In the genomic region with DNA sequence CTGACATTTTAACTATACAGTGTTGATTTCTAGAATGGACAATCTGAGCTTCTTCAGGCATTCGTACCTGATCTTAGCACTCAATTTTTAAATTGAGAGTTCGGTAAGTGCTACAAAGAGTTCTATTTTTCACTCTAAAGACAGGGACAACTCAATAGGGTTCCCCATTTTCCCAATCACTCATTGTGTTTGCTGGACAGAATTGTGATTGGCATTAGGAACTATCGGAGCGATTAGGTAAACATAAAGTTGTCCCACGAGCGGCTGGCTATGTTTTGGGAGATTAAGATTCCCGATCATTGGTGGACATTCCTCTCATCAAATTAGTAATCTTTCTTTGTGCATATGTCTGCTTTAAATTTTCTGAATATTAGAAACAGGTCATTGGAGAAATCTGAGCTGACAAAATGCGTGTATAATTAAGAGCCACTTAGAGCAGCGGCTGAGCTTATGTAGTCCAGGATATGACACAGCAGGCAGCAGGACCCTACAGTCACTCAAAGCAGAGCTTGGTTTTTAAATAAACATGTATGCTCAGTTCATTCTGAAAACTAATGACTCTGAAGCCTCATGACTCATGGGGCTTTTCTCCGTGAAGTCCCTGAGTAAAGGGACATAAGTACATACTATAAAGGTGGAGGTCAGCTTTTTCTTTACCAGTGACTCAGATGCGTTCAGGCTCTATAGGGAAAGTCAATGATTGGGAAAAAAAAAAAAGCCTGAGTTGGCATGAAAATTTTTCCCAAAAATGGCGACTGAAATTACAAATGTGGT, we compare ENCODE assay signal across 9 cellular contexts.
A peak's percentile ranks its signal among the peaks of the same experiment; 100 is the strongest.
DNase-seq lines count a peak whose midpoint lies in the region; ATAC-seq, FAIRE-seq and TF ChIP-seq lines count a peak whose summit lies in the region.
"Had no signal": no experiment of that assay in that cellular context is flagged by ENCODE, and none has a peak within 500 bp of the region (broad histone marks: within the 10 kb centered on the region; RNA-seq: fewer than 3 reads in every experiment).

No MANE protein-coding gene starts in this region.

- H2AFZ ChIP-seq in endothelial cell of umbilical vein (ENCODE audit: low read depth, low read length), result no peak overlapping the region

- no peak overlapping the region for H3K9ac ChIP-seq in endothelial cell of umbilical vein (replicated peaks; ENCODE audit: extremely low read depth, insufficient read depth, low read length)
- H3K9ac ChIP-seq in colonic mucosa (ENCODE audit: low read depth in 2 of 2, low read length in 2 of 2), result no peak overlapping the region

- DNase-seq in HEK293T (ENCODE audit: extremely low spot score) (peak; percentile 6), NCI-H1092 treated with DMSO at 0.1 percent for 48 hours (lab: John Stamatoyannopoulos, UW) (peak; percentile 74), endothelial cell of umbilical vein (ENCODE audit: low read depth, low spot score) (peak; percentile 42), cortex of kidney (lab: John Stamatoyannopoulos, UW) (no peak), NCI-H187 (lab: John Stamatoyannopoulos, UW) (no peak), colonic mucosa (no peak)

- FAIRE-seq in endothelial cell of umbilical vein (lab: Jason Lieb, UNC), result peak; percentile 72
- FAIRE-seq: H1 had no signal

- intact Hi-C loops in endothelial cell of umbilical vein (cut with micrococcal nuclease) (no loop called here), colonic mucosa (cut with DNase I) (no loop called here)

- H3K4me3 ChIP-seq in endothelial cell of umbilical vein (replicated peaks in 1 of 3; ENCODE audit: insufficient read depth in 1 of 3, low read depth in 1 of 3, low read length in 3 of 3), result no peak overlapping the region
- H3K4me3 ChIP-seq in gastroesophageal sphincter, result no peak overlapping the region
- no peak overlapping the region for H3K4me3 ChIP-seq in colonic mucosa

- H3K27me3 ChIP-seq in endothelial cell of umbilical vein (ENCODE audit: control insufficient read depth in 2 of 2, insufficient read depth in 2 of 2, low read length in 2 of 2) (no peaks in the 10 kb centered on the region), gastroesophageal sphincter (no peaks in the 10 kb centered on the region), colonic mucosa (no peaks in the 10 kb centered on the region)

- POLR2A ChIA-PET in HEK293T (lab: Yijun Ruan, JAX) (no interaction called here), endothelial cell of umbilical vein (lab: Charles Lee) (no interaction called here)

- ATAC-seq in GM18499 (IDR thresholded peaks at IDR 0.05; ENCODE audit: insufficient read depth, unreplicated experiment) (peak; percentile 93), gastroesophageal sphincter (no peak)

- 65 to 71% methylated on average over 11 to 12 of the region's 12 CpGs for WGBS in gastroesophageal sphincter (ENCODE audit: low coverage in 1 of 2), 2 donors

- H3K27ac ChIP-seq in endothelial cell of umbilical vein (ENCODE audit: insufficient read depth, low read depth, low read length), result peak overlapping the region; percentile 7
- H3K27ac ChIP-seq in gastroesophageal sphincter, result no peak overlapping the region
- H3K27ac ChIP-seq in colonic mucosa, result no peak overlapping the region

- TF ChIP-seq EP300 in gastroesophageal sphincter (IDR thresholded peaks at IDR 0.05), result no peak

- no TSS peak for BruUV-seq in endothelial cell of umbilical vein (replicated peaks; lab: Mats Ljungman, UMichigan)

- H3K9me1 ChIP-seq in endothelial cell of umbilical vein (replicated peaks; ENCODE audit: control insufficient read depth, extremely low read depth, insufficient read depth, low read length), result no peaks in the 10 kb centered on the region

- H3K36me3 ChIP-seq in endothelial cell of umbilical vein (ENCODE audit: control insufficient read depth in 2 of 2, extremely low read depth in 1 of 2, insufficient read depth in 2 of 2, low read length in 2 of 2), result no peaks in the 10 kb centered on the region
- no peaks in the 10 kb centered on the region for H3K36me3 ChIP-seq in gastroesophageal sphincter
- no peaks in the 10 kb centered on the region for H3K36me3 ChIP-seq in colonic mucosa

- no peak overlapping the region for H3K4me2 ChIP-seq in endothelial cell of umbilical vein (ENCODE audit: insufficient read depth, low read length)

- CTCF ChIA-PET in HEK293T (lab: Yijun Ruan, JAX), result no interaction called here
- CTCF ChIA-PET in endothelial cell of umbilical vein (lab: Charles Lee), result interaction anchor here (1.1 kb wide), 1 partner anchor 32 kb away, joined by 3 read pairs; no protein-coding TSS in a partner anchor

- dilution Hi-C loops in endothelial cell of umbilical vein (cut with MboI; ENCODE audit: extremely low pct_ligation_motif_present, low sequenced_read_pairs), result no loop called here

- no peaks in the 10 kb centered on the region for H3K9me3 ChIP-seq in endothelial cell of umbilical vein (replicated peaks; ENCODE audit: control insufficient read depth, insufficient read depth, low read length)
- H3K9me3 ChIP-seq in gastroesophageal sphincter, result no peaks in the 10 kb centered on the region
- H3K9me3 ChIP-seq in colonic mucosa, result no peaks in the 10 kb centered on the region

- peaks cover 3% of the 10 kb centered on the region for H3K4me1 ChIP-seq in endothelial cell of umbilical vein (ENCODE audit: control insufficient read depth, extremely low read depth, insufficient read depth, low read length)
- H3K4me1 ChIP-seq in gastroesophageal sphincter, result no peaks in the 10 kb centered on the region
- no peaks in the 10 kb centered on the region for H3K4me1 ChIP-seq in colonic mucosa

- no peaks in the 10 kb centered on the region for H3K79me2 ChIP-seq in endothelial cell of umbilical vein (ENCODE audit: control insufficient read depth, insufficient read depth, low read length)

- no peaks in the 10 kb centered on the region for H4K20me1 ChIP-seq in endothelial cell of umbilical vein (replicated peaks; ENCODE audit: control insufficient read depth, extremely low read depth, insufficient read depth, low read length)

- no peak for TF ChIP-seq POLR2A in endothelial cell of umbilical vein (IDR thresholded peaks at IDR 0.05; ENCODE audit: low read depth, low read length)
- TF ChIP-seq POLR2A in gastroesophageal sphincter (IDR thresholded peaks at IDR 0.05), result no peak

- TF ChIP-seq CTCF in endothelial cell of umbilical vein (IDR thresholded peaks at IDR 0.05; ENCODE audit: extremely low read depth in 1 of 2, insufficient read depth in 1 of 2, low read depth in 1 of 2, low read length in 2 of 2) (no peak), gastroesophageal sphincter (IDR thresholded peaks at IDR 0.05) (no peak), colonic mucosa (IDR thresholded peaks at IDR 0.05) (no peak)

TF ChIP-seq in HEK293T, 16 proteins besides CTCF, POLR2A, EP300 and RAD21:
- no peak for TF ChIP-seq FOXK2 (IDR thresholded peaks at IDR 0.05)
- no peak for TF ChIP-seq FOXA1 (IDR thresholded peaks at IDR 0.05)
- no peak for TF ChIP-seq ZNF384 (IDR thresholded peaks at IDR 0.05)
- no peak for TF ChIP-seq NFRKB (IDR thresholded peaks at IDR 0.05)
- no peak for TF ChIP-seq CTBP1 (IDR thresholded peaks at IDR 0.05; ENCODE audit: borderline replicate concordance)
- no peak for TF ChIP-seq L3MBTL2 (conservative IDR thresholded peaks at IDR 0.05)
TF ChIP-seq in HEK293T: peak in this region for 0.

TF ChIP-seq in endothelial cell of umbilical vein, 7 proteins besides CTCF, POLR2A, EP300 and RAD21:
- TF ChIP-seq JUN (IDR thresholded peaks at IDR 0.05; ENCODE audit: borderline replicate concordance, insufficient read depth, insufficient read length, low read depth) (peak; percentile 36), MYC (IDR thresholded peaks at IDR 0.05; ENCODE audit: low read depth, low read length) (no peak), GATA2 (IDR thresholded peaks at IDR 0.05; ENCODE audit: insufficient read depth, insufficient read length, low read depth, low read length) (no peak), MAX (IDR thresholded peaks at IDR 0.05; ENCODE audit: insufficient read depth, insufficient read length) (no peak), EZH2 (IDR thresholded peaks at IDR 0.05; ENCODE audit: borderline replicate concordance, low read depth, low read length, severe bottlenecking) (no peak), POLR2AphosphoS5 (IDR thresholded peaks at IDR 0.05; ENCODE audit: insufficient read depth, low read depth, low read length) (no peak), FOS (IDR thresholded peaks at IDR 0.05; ENCODE audit: borderline replicate concordance, insufficient read depth, low read length) (peak; percentile 68)
TF ChIP-seq in endothelial cell of umbilical vein: peak in this region for 2.

Comparison
In these comparisons a context has a peak if more than half of its experiments do, and no peak if none do; other contexts are left out.
1. DNase-seq: peak in HEK293T (single experiment), NCI-H1092 treated with DMSO at 0.1 percent for 48 hours (single experiment) and endothelial cell of umbilical vein (single experiment); none in cortex of kidney (single experiment), NCI-H187 (0 of 2) and colonic mucosa (single experiment).